ENCODE assay signal across 9 cellular contexts in the genomic region with DNA sequence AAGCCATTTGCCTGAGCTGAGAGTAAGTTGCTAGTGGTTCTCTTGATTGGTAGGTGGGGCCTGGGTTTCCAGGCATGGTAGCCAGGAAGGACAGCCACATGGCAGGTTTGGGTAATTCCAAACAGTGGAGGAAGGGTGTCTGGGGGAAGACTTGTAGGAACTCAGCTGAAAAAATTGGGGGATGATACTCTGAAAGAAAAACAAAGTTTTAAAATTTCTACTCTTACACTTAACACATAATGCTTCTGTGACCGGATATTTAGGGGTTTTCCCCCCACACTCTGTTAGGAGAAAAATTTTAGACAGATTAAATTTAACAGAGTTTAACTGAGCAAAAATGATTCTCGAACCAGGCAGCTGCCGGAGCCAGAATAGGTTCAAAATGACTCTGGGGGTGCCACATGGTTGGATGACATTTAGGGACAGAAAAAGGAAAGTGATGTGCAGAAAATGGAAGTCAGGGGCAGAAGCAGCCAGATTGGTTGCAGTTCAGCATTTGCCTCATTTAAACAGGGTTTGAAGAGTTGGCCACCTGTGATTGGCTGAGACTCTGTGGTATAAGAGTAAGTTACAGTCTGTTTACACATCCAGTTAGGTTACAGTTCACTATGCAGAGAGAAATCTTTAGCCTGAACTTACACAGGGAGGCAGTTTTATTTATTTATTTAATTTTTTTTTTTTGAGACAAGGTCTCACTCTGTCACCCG. TPM values are rescaled to one million over a fixed set of nuclear protein-coding genes. Genes with fewer than 3 reads are reported as not detected.
DNase-seq lines count a peak whose midpoint lies in the region; ATAC-seq and TF ChIP-seq lines count a peak whose summit lies in the region.
"Had no signal": no experiment of that assay in that cellular context is flagged by ENCODE, and none has a peak within 500 bp of the region (broad histone marks: within the 10 kb centered on the region; RNA-seq: fewer than 3 reads in every experiment).

No MANE protein-coding gene starts in this region.

- TF ChIP-seq EP300 in tibial nerve (IDR thresholded peaks at IDR 0.05), result no peak

- TF ChIP-seq POLR2A in adrenal gland (IDR thresholded peaks at IDR 0.05) (no peak), tibial nerve (IDR thresholded peaks at IDR 0.05) (no peak)

- DNase-seq in CD1c-positive myeloid dendritic cell (ENCODE audit: extremely low spot score) (peak; percentile 59), iris pigment epithelial cell (ENCODE audit: low read depth) (peak; percentile 38), adrenal gland (no peak), endodermal cell (no peak), tibial nerve (ENCODE audit: low spot score in 2 of 2) (no peak)
- DNase-seq in activated CD4-positive, CD25-positive, alpha-beta regulatory T cell treated with anti-CD3 and anti-CD28 coated beads, Interleukin-2, amount 50 U/mL, for 72 hours, result peak; percentile 57
- DNase-seq: heart left ventricle had no signal

- H3K9ac ChIP-seq in endodermal cell (ENCODE audit: extremely low read depth, low read length, poor library complexity, severe bottlenecking), result no peak overlapping the region

- peaks cover 2% of the 10 kb centered on the region for H3K4me1 Mint-ChIP-seq in endodermal cell

- H3K27ac ChIP-seq in adrenal gland (no peak overlapping the region), endodermal cell (ENCODE audit: low read depth, low read length) (no peak overlapping the region), tibial nerve (peak overlapping the region in 2 of 4 donors; percentile 28 to 59)

- peaks cover 0 to 46% of the 10 kb centered on the region in 2 donors for H3K36me3 ChIP-seq in adrenal gland (replicated peaks in 1 of 2)
- H3K36me3 ChIP-seq in endodermal cell (ENCODE audit: control insufficient read depth, insufficient read depth, low read length), result peaks cover 21% of the 10 kb centered on the region
- peaks cover 0 to 48% (median 20%) of the 10 kb centered on the region in 3 donors for H3K36me3 ChIP-seq in tibial nerve

- H3K4me3 ChIP-seq in adrenal gland, result no peak overlapping the region
- no peak overlapping the region for H3K4me3 ChIP-seq in endodermal cell (ENCODE audit: low read length)
- no peak overlapping the region for H3K4me3 ChIP-seq in tibial nerve
- H3K4me3 ChIP-seq: heart left ventricle had no signal

- WGBS in adrenal gland, 4 donors, result 73 to 79% (median 75%) methylated on average over 4 of the region's 4 CpGs
- WGBS in endodermal cell (ENCODE audit: insufficient coverage in 1 of 2, insufficient read length in 1 of 2), 2 experiments, result 91 to 97% methylated on average over 3 to 4 of the region's 4 CpGs
- 79 to 80% methylated on average over 4 of the region's 4 CpGs for whole genome bisulfite sequencing in tibial nerve, 2 donors

- intact Hi-C loops in adrenal gland (cut with DNase I), result no loop called here

- H3K9me3 ChIP-seq in adrenal gland (replicated peaks in 1 of 3) (no peaks in the 10 kb centered on the region), endodermal cell (ENCODE audit: control insufficient read depth, low read length) (no peaks in the 10 kb centered on the region), tibial nerve (no peaks in the 10 kb centered on the region)
- H3K9me3 ChIP-seq: heart left ventricle had no signal

- peaks cover 3% of the 10 kb centered on the region for H3K36me3 Mint-ChIP-seq in endodermal cell (ENCODE audit: low read depth)

- peaks cover 0 to 25% of the 10 kb centered on the region in 2 donors for H3K4me1 ChIP-seq in adrenal gland (replicated peaks in 1 of 2)
- H3K4me1 ChIP-seq in endodermal cell (ENCODE audit: control insufficient read depth, insufficient read depth, low read length), result no peaks in the 10 kb centered on the region
- peaks cover 0 to 28% (median 10%) of the 10 kb centered on the region in 4 donors for H3K4me1 ChIP-seq in tibial nerve

- no peak overlapping the region for H3K27ac Mint-ChIP-seq in endodermal cell

- H3K27me3 ChIP-seq in adrenal gland (no peaks in the 10 kb centered on the region), endodermal cell (ENCODE audit: control insufficient read depth, insufficient read depth, low read length, poor library complexity, severe bottlenecking) (no peaks in the 10 kb centered on the region), tibial nerve (no peaks in the 10 kb centered on the region)
- H3K27me3 ChIP-seq: heart left ventricle had no signal

- no peaks in the 10 kb centered on the region for H3K9me3 Mint-ChIP-seq in endodermal cell

- peak; percentile 44 for ATAC-seq in GM19328 (IDR thresholded peaks at IDR 0.05; ENCODE audit: unreplicated experiment)
- ATAC-seq in HG03378 (IDR thresholded peaks at IDR 0.05; ENCODE audit: unreplicated experiment), result peak; percentile 38

- H3K27me3 Mint-ChIP-seq in endodermal cell (ENCODE audit: insufficient read depth), result no peaks in the 10 kb centered on the region

- no peak overlapping the region for H3K4me3 Mint-ChIP-seq in endodermal cell

- TF ChIP-seq CTCF in adrenal gland (IDR thresholded peaks at IDR 0.05) (no peak), endodermal cell (conservative IDR thresholded peaks at IDR 0.05) (no peak), tibial nerve (IDR thresholded peaks at IDR 0.05) (no peak)

RNA-seq across cellular contexts. Expression of a gene that starts 8.1 kb away (rescaled TPM):
- total RNA-seq in adrenal gland (1,000 to 10,000 TPM; 1,793 to 6,421 (median 3,354) TPM), endodermal cell (10 to 100 TPM; 66.5 to 74.3 TPM), tibial nerve (1,000 to 10,000 TPM; 2,056 to 2,934 (median 2,402) TPM)
- 1,000 to 10,000 TPM; 1,063 to 5,117 (median 1,725) TPM for polyA plus RNA-seq in adrenal gland
- polyA plus RNA-seq in endodermal cell (2013, experiment 1 of 2), result 92.9 TPM
- 89.3 TPM for polyA plus RNA-seq in endodermal cell (2013, experiment 2 of 2)

RNA-seq across cellular contexts. Expression of a gene that starts 8.3 kb away (rescaled TPM):
- total RNA-seq in adrenal gland (1 to 10 TPM in 7 of 8 donors, under 1 TPM in 1; 0.42 to 5.6 (median 2.7) TPM), endodermal cell (under 1 TPM in 1 of 2 donors, not detected in 1; 0.26 TPM), tibial nerve (under 1 TPM; 0.30 to 0.98 (median 0.86) TPM)
- polyA plus RNA-seq in adrenal gland, result 10 to 100 TPM in 2 of 3 donors, 1 to 10 TPM in 1; 1.3 to 18.3 (median 17.5) TPM
- 0.11 TPM for polyA plus RNA-seq in endodermal cell (2013, experiment 1 of 2)
- not detected for polyA plus RNA-seq in endodermal cell (2013, experiment 2 of 2)

RNA-seq across cellular contexts. Expression of a gene that starts 16.9 kb away (rescaled TPM):
- total RNA-seq in adrenal gland (10 to 100 TPM in 6 of 8 donors, 1 to 10 TPM in 2; 7.2 to 38.8 (median 19.2) TPM), endodermal cell (10 to 100 TPM in 1 of 2 donors, 1 to 10 TPM in 1; 5.7 to 13.1 TPM), tibial nerve (10 to 100 TPM; 11.7 to 27.1 (median 19.3) TPM)
- 10 to 100 TPM; 16.9 to 34.7 (median 18.3) TPM for polyA plus RNA-seq in adrenal gland
- polyA plus RNA-seq in endodermal cell (2013, experiment 1 of 2), result 8.8 TPM
- 11.8 TPM for polyA plus RNA-seq in endodermal cell (2013, experiment 2 of 2)

RNA-seq across cellular contexts. Expression of a gene that starts 56.0 kb away (rescaled TPM):
- total RNA-seq in adrenal gland, result 100 to 1,000 TPM in 1 of 8 donors, 10 to 100 TPM in 7; 48.5 to 122 (median 80.9) TPM
- 10 to 100 TPM; 43.0 to 76.1 (median 66.3) TPM for polyA plus RNA-seq in adrenal gland
- 10 to 100 TPM; 60.2 to 61.6 TPM for total RNA-seq in endodermal cell
- polyA plus RNA-seq in endodermal cell (2013, experiment 1 of 2), result 37.9 TPM
- polyA plus RNA-seq in endodermal cell (2013, experiment 2 of 2), result 34.3 TPM
- 100 to 1,000 TPM in 2 of 4 donors, 10 to 100 TPM in 2; 65.5 to 157 (median 96.2) TPM for total RNA-seq in tibial nerve

Comparison
In these comparisons a context has a peak if more than half of its experiments do, and no peak if none do; other contexts are left out.
1. DNase-seq: peak in CD1c-positive myeloid dendritic cell (single experiment), activated CD4-positive, CD25-positive, alpha-beta regulatory T cell treated with anti-CD3 and anti-CD28 coated beads, Interleukin-2, amount 50 U/mL, for 72 hours (single experiment) and iris pigment epithelial cell (single experiment); none in adrenal gland (0 of 7), endodermal cell (single experiment) and tibial nerve (0 of 2).
2. RNA of a gene that starts 8.1 kb away (total RNA-seq): 1,793 to 6,421 TPM in adrenal gland and 2,056 to 2,934 TPM in tibial nerve; 66.5 to 74.3 TPM in endodermal cell; every median in the first group is over 10 times any median in the second.